ENCODE assay signal across 17 cellular contexts in the genomic region with DNA sequence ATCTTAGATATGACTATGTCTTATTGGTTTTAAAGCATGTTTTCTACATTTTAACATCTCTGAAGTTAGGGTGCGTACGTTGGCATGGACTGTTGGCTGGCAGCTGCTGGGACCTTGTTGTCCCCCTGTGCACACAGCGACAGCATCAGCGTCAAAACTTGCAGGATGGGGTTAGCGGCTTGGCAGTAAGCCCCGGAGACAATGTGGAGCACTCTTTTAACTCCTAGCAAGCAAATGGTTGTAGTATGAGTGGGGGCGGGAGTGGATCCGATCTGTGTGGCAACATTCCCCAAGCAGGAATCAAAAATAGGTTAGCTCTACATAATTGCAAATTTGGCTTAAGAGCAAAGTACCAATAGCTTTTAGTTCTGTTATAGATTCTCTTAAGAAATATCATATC.
DNase-seq lines count a peak whose midpoint lies in the region; FAIRE-seq and TF ChIP-seq lines count a peak whose summit lies in the region.
"Had no signal": no experiment of that assay in that cellular context is flagged by ENCODE, and none has a peak within 500 bp of the region (broad histone marks: within the 10 kb centered on the region; RNA-seq: fewer than 3 reads in every experiment).

No MANE protein-coding gene starts in this region.

- no peak for FAIRE-seq in urothelium cell line (lab: Jason Lieb, UNC)

- H3K4me1 ChIP-seq in mammary epithelial cell (ENCODE audit: insufficient read depth, low read length) = peaks cover 12% of the 10 kb centered on the region
- H3K4me1 ChIP-seq in mesendoderm (ENCODE audit: control insufficient read depth, low read depth, low read length) = no peaks in the 10 kb centered on the region

- no peak overlapping the region for H3K27ac Mint-ChIP-seq in MCF 10A (ENCODE audit: low read depth, unreplicated experiment)
- no peak overlapping the region for H3K27ac Mint-ChIP-seq in immature natural killer cell

- H3K9ac ChIP-seq in mammary epithelial cell (ENCODE audit: insufficient read depth, low read length) (no peak overlapping the region), mesendoderm (ENCODE audit: low read length) (no peak overlapping the region)

- H3K36me3 ChIP-seq in mammary epithelial cell (ENCODE audit: insufficient read depth, low read length) = no peaks in the 10 kb centered on the region
- H3K36me3 ChIP-seq in MG63 = no peaks in the 10 kb centered on the region
- H3K36me3 ChIP-seq in mesendoderm (ENCODE audit: control insufficient read depth, insufficient read depth, low read length) = no peaks in the 10 kb centered on the region

- H3K4me1 Mint-ChIP-seq in MCF 10A (ENCODE audit: insufficient read depth, unreplicated experiment) = peaks cover 16% of the 10 kb centered on the region
- no peaks in the 10 kb centered on the region for H3K4me1 Mint-ChIP-seq in immature natural killer cell

- dilution Hi-C loops in mammary epithelial cell (cut with HindIII; ENCODE audit: low sequenced_read_pairs) = no loop called here

- H3K4me3 Mint-ChIP-seq in MCF 10A (ENCODE audit: unreplicated experiment) = no peak overlapping the region
- H3K4me3 Mint-ChIP-seq in immature natural killer cell = no peak overlapping the region

- no TSS peak for BruUV-seq in mammary epithelial cell (replicated peaks; lab: Mats Ljungman, UMichigan)
- BruUV-seq in MCF 10A (replicated peaks; lab: Mats Ljungman, UMichigan) = no TSS peak

- H3K79me2 ChIP-seq in mammary epithelial cell (ENCODE audit: insufficient read depth, low read length) (no peaks in the 10 kb centered on the region), mesendoderm (ENCODE audit: control insufficient read depth, insufficient read depth, low read length) (no peaks in the 10 kb centered on the region)

- no peaks in the 10 kb centered on the region for H3K27me3 ChIP-seq in mammary epithelial cell (ENCODE audit: insufficient read depth, low read length)
- no peaks in the 10 kb centered on the region for H3K27me3 ChIP-seq in MG63
- H3K27me3 ChIP-seq in mesendoderm (ENCODE audit: insufficient read depth, low read length, poor library complexity) = no peaks in the 10 kb centered on the region

- no peaks in the 10 kb centered on the region for H3K9me3 Mint-ChIP-seq in MCF 10A (ENCODE audit: unreplicated experiment)
- H3K9me3 Mint-ChIP-seq in immature natural killer cell = no peaks in the 10 kb centered on the region

- H3K79me1 ChIP-seq in mesendoderm (ENCODE audit: low read length) = no peaks in the 10 kb centered on the region

- H2BK5ac ChIP-seq in mesendoderm (ENCODE audit: low read length) = no peak overlapping the region

- DNase-seq in mammary epithelial cell (peak; percentile 24), MCF 10A (ENCODE audit: unreplicated experiment) (no peak), MG63 (peak; percentile 35), astrocyte of the hippocampus (ENCODE audit: low read depth, low spot score) (peak; percentile 42), urothelium cell line (ENCODE audit: low spot score) (peak; percentile 39), NCI-H2081 treated with DMSO at 0.1 percent for 48 hours (lab: John Stamatoyannopoulos, UW) (no peak), immature natural killer cell (no peak), mesendoderm (no peak)
- DNase-seq: C1 segment of cervical spinal cord, DND-41, NCI-H1417 treated with DMSO at 0.1 percent for 48 hours, NCI-H2029, NCI-H2171 treated with DMSO at 0.1 percent for 48 hours, NCI-H446 treated with DMSO at 0.1 percent for 48 hours, PC-3 had no signal

- H2BK120ac ChIP-seq in mesendoderm (ENCODE audit: low read depth, low read length) = no peak overlapping the region

- in situ Hi-C loops in mammary epithelial cell (cut with MboI; ENCODE audit: low sequenced_read_pairs in 2 of 2) = no loop called here

- TF ChIP-seq CTCF in mammary epithelial cell (conservative IDR thresholded peaks at IDR 0.05 in 1 of 2, IDR thresholded peaks at IDR 0.05 in 1 of 2; ENCODE audit: extremely low read depth in 1 of 2, insufficient read depth in 1 of 2, low read depth in 1 of 2, low read length in 2 of 2) (no peak), MCF 10A (IDR thresholded peaks at IDR 0.05; ENCODE audit: unreplicated experiment) (no peak)

- H2BK15ac ChIP-seq in mesendoderm (replicated peaks; ENCODE audit: low read depth) = no peak overlapping the region

- H2AK5ac ChIP-seq in mesendoderm (ENCODE audit: low read length) = no peak overlapping the region

- H3K36me3 Mint-ChIP-seq in MCF 10A (ENCODE audit: insufficient read depth, unreplicated experiment) (no peaks in the 10 kb centered on the region), immature natural killer cell (no peaks in the 10 kb centered on the region)

- H4K5ac ChIP-seq in mesendoderm (ENCODE audit: low read length) = no peak overlapping the region

- POLR2A ChIA-PET in MCF 10A (lab: Yijun Ruan, JAX) = no interaction called here

- intact Hi-C loops in mammary epithelial cell (cut with micrococcal nuclease) (no loop called here), MCF 10A (cut with micrococcal nuclease) (no loop called here)

- H3K27me3 Mint-ChIP-seq in MCF 10A (ENCODE audit: insufficient read depth, unreplicated experiment) (peaks cover 46% of the 10 kb centered on the region), immature natural killer cell (ENCODE audit: low read depth in 3 of 3) (peaks cover 2 to 19% (median 2%) of the 10 kb centered on the region in 3 donors)

- H3K4me3 ChIP-seq in mammary epithelial cell (replicated peaks in 1 of 3; ENCODE audit: insufficient read depth in 1 of 3, low read depth in 2 of 3, low read length in 3 of 3) (no peak overlapping the region), MG63 (no peak overlapping the region), mesendoderm (ENCODE audit: low read length) (no peak overlapping the region)
- H3K4me3 ChIP-seq: SK-N-MC had no signal

- no peak overlapping the region for H3K23ac ChIP-seq in mesendoderm (ENCODE audit: low read length)

- no peak overlapping the region for H3K56ac ChIP-seq in mesendoderm (ENCODE audit: low read length)

- H3K4ac ChIP-seq in mesendoderm (ENCODE audit: low read depth, low read length) = no peak overlapping the region

- CTCF ChIA-PET in mammary epithelial cell (lab: Charles Lee; ENCODE audit: low non-redundant PET) = no interaction called here
- CTCF ChIA-PET in MCF 10A (lab: Yijun Ruan, JAX) = no interaction called here

- no peaks in the 10 kb centered on the region for H3K9me3 ChIP-seq in mammary epithelial cell (replicated peaks; ENCODE audit: insufficient read depth, low read length)
- peaks cover 7% of the 10 kb centered on the region; the same call in 1 of the 2 replicates for H3K9me3 ChIP-seq in MG63

- H2AFZ ChIP-seq in mammary epithelial cell (ENCODE audit: low read depth, low read length) = peak overlapping the region; percentile 45

- H3K27ac ChIP-seq in mammary epithelial cell (ENCODE audit: insufficient read depth, low read depth, low read length) (no peak overlapping the region), mesendoderm (ENCODE audit: low read depth, low read length) (no peak overlapping the region)
- H3K27ac ChIP-seq: 22Rv1, SK-N-MC had no signal

- H3K4me2 ChIP-seq in mammary epithelial cell (ENCODE audit: insufficient read depth, low read depth, low read length) = peak overlapping the region; percentile 46
- no peak overlapping the region for H3K4me2 ChIP-seq in mesendoderm (ENCODE audit: low read length)

- no peak overlapping the region for H4K8ac ChIP-seq in mesendoderm (ENCODE audit: low read depth, low read length)

- no peaks in the 10 kb centered on the region for H4K20me1 ChIP-seq in mammary epithelial cell (ENCODE audit: insufficient read depth, low read length)

- H3K18ac ChIP-seq in mesendoderm (ENCODE audit: low read length) = no peak overlapping the region

- WGBS in mammary epithelial cell (ENCODE audit: low coverage, missing lambda C conversion rate) = 8% methylated on average over 8 of the region's 8 CpGs
- no CpG with 5 or more reads among the region's 8 CpGs for WGBS in mesendoderm (ENCODE audit: extremely low coverage, insufficient coverage, low lambda C conversion rate)

Comparison
In these comparisons a context has a peak if more than half of its experiments do, and no peak if none do; other contexts are left out.
1. DNase-seq: peak in mammary epithelial cell (single experiment), MG63 (single experiment), astrocyte of the hippocampus (single experiment) and urothelium cell line (single experiment); none in MCF 10A (single experiment), NCI-H2081 treated with DMSO at 0.1 percent for 48 hours (single experiment), immature natural killer cell (0 of 3) and mesendoderm (single experiment).